27 cellular contexts compared by ENCODE assay signal in genomic region chr3:82743196-82743595, GRCh38.
"Had no signal": no experiment of that assay in that cellular context is flagged by ENCODE, and none has a peak within 500 bp of the region (broad histone marks: within the 10 kb centered on the region; RNA-seq: fewer than 3 reads in every experiment).

No MANE protein-coding gene starts in this region.

- H3K27me3 ChIP-seq: ascending aorta, body of pancreas, Peyer's patch had no signal

- ATAC-seq: activated naive CD4-positive, alpha-beta T cell treated with anti-CD3 and anti-CD28 coated beads, Interleukin-2, amount 50 U/mL, for 72 hours; activated naive CD8-positive, alpha-beta T cell treated with anti-CD3 and anti-CD28 coated beads, Interleukin-2, amount 50 U/mL, for 24 hours; activated T-cell treated with anti-CD3 and anti-CD28 coated beads, Interleukin-2, amount 50 U/mL, for 4 hours; body of pancreas; T-cell had no signal

- FAIRE-seq: bronchial epithelial cell had no signal

- H3K27ac ChIP-seq: ascending aorta, body of pancreas, Peyer's patch, RWPE1, SK-N-MC, VCaP had no signal

- H3K36me3 ChIP-seq: ascending aorta, Peyer's patch had no signal

- H3K4me1 ChIP-seq: ascending aorta, body of pancreas, Peyer's patch had no signal

- H3K4me3 ChIP-seq: ascending aorta, body of pancreas, Peyer's patch, SK-N-MC had no signal

- DNase-seq: activated CD4-positive, alpha-beta memory T cell treated with anti-CD3 and anti-CD28 coated beads for 36 hours; activated CD4-positive, alpha-beta T cell treated with anti-CD3 and anti-CD28 coated beads, Interleukin-2, amount 10 ng/mL, durations not matched to agents 7 days and 5 days; activated CD4-positive, CD25-positive, alpha-beta regulatory T cell; activated CD8-positive, alpha-beta memory T cell treated with anti-CD3 and anti-CD28 coated beads for 24 hours; activated effector memory CD4-positive, alpha-beta T cell treated with anti-CD3 and anti-CD28 coated beads, Interleukin-2, amount 50 U/mL, for 16 hours; activated naive CD4-positive, alpha-beta T cell treated with Interleukin-2 at 50 U/mL for 16 hours; activated naive CD8-positive, alpha-beta T cell treated with anti-CD3 and anti-CD28 coated beads, Interleukin-2, amount 50 U/mL, for 24 hours; activated T-cell treated with anti-CD3 and anti-CD28 coated beads, Interleukin-2, amount 50 U/mL, for 4 hours; amniotic stem cell; body of pancreas; Kasumi-1; KBM-7; NCI-H1105 treated with DMSO at 0.1 percent for 48 hours; NCI-H1436 treated with DMSO at 0.1 percent for 48 hours; NCI-H187; NCI-H2081; NCI-H526; NCI-H82; Peyer's patch; T-cell; T-helper 2 cell had no signal

- H3K9me3 ChIP-seq: ascending aorta, body of pancreas, Peyer's patch had no signal
